19 cellular contexts compared by ENCODE assay signal in the genomic region with DNA sequence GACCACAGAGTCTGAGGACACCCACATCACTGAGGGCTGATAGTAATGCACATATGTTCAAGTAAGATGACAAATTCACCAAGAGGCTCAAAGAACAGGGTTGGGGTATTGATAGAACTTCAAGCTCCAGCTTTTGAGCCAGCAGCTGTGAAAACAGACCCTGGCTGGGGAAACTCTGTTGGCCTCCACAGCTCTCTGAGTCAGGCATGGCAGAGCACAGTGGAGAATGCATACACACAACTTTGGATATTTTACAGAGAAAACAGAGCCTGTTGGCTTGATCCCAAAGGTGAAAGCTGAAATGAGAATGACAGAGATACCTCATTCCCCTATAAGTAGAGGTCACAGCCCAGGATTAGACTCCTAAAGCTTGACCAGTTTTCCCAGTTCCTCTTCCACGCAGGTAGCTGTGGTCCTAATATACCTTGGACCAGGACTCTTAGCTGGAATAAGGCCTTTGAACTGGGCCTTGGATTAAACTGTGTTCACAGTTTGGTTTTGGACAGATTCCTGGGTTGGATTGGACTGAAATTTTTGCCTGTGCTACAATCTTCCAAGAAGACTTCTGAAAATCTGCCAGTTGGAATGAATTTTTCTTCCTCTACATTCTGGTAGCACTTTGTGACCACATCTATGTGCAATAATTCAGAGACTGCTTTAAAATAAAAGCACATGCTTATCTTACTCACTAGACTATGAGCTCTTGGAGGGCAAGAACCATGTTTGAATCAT.
A peak's percentile ranks its signal among the peaks of the same experiment; 100 is the strongest.
DNase-seq lines count a peak whose midpoint lies in the region; ATAC-seq, FAIRE-seq and TF ChIP-seq lines count a peak whose summit lies in the region.
"Had no signal": no experiment of that assay in that cellular context is flagged by ENCODE, and none has a peak within 500 bp of the region (broad histone marks: within the 10 kb centered on the region; RNA-seq: fewer than 3 reads in every experiment).

No MANE protein-coding gene starts in this region.

- DNase-seq in AG08396 (ENCODE audit: low spot score) = peak; percentile 30
- DNase-seq in adipocyte (ENCODE audit: low read depth) = peak; percentile 41
- DNase-seq in fibroblast of the aortic adventitia (ENCODE audit: low read depth) = peak; percentile 96
- DNase-seq in sciatic nerve (ENCODE audit: low spot score) = no peak
- no peak for DNase-seq in stimulated activated CD4-positive, alpha-beta T cell treated with anti-CD3 and anti-CD28 coated beads, Interleukin-2, amount 100 ng/mL, for 48 hours
- no peak for DNase-seq in kidney
- DNase-seq in kidney tubule cell (ENCODE audit: low spot score) = no peak
- DNase-seq: ACHN; activated CD4-positive, CD25-positive, alpha-beta regulatory T cell treated with anti-CD3 and anti-CD28 coated beads, Interleukin-2, amount 50 U/mL, for 72 hours; activated effector memory CD4-positive, alpha-beta T cell treated with anti-CD3 and anti-CD28 coated beads, Interleukin-2, amount 50 U/mL, for 16 hours; amygdala; glutamatergic neuron; NCI-H2081; NCI-H69; stimulated activated CD4-positive, alpha-beta T cell treated with anti-CD3 and anti-CD28 coated beads, Interleukin-15, amount 100 ng/mL, for 24 hours; stimulated activated naive CD4-positive, alpha-beta T cell treated with Interleukin-2 at 50 U/mL for 16 hours; T-helper 9 cell had no signal

- no peaks in the 10 kb centered on the region for H3K9me3 ChIP-seq in adipocyte (ENCODE audit: control insufficient read depth, low read length)
- no peaks in the 10 kb centered on the region for H3K9me3 ChIP-seq in kidney (ENCODE audit: control insufficient read depth in 1 of 2, low read length in 2 of 2)

- FAIRE-seq in kidney (lab: Jason Lieb, UNC) = no peak
- FAIRE-seq: GM12891 had no signal

- H3K27me3 ChIP-seq in adipocyte (replicated peaks; ENCODE audit: control insufficient read depth, insufficient read depth, low read length) = no peaks in the 10 kb centered on the region

- H3K27ac ChIP-seq in kidney (ENCODE audit: low read depth in 2 of 2, low read length in 2 of 2) = no peak overlapping the region

- H3K36me3 ChIP-seq in adipocyte (ENCODE audit: control insufficient read depth, insufficient read depth, low read length, severe bottlenecking) (no peaks in the 10 kb centered on the region), kidney (ENCODE audit: control insufficient read depth in 1 of 2, insufficient read depth in 2 of 2, low read length in 2 of 2) (no peaks in the 10 kb centered on the region)

- H3K4me1 ChIP-seq in adipocyte (ENCODE audit: control insufficient read depth, insufficient read depth, low read length) (peaks cover 41% of the 10 kb centered on the region), kidney (ENCODE audit: control insufficient read depth in 1 of 2, insufficient read depth in 1 of 2, low read depth in 1 of 2, low read length in 2 of 2) (peaks cover 0 to 2% of the 10 kb centered on the region in 2 donors)

- H3K9ac ChIP-seq in adipocyte (ENCODE audit: low read length) (no peak overlapping the region), kidney (ENCODE audit: low read length in 2 of 2) (no peak overlapping the region)

- H3K4me3 ChIP-seq in adipocyte (ENCODE audit: low read length) (no peak overlapping the region), fibroblast of the aortic adventitia (ENCODE audit: low read depth, low read length) (no peak overlapping the region), kidney (ENCODE audit: low read length in 2 of 2) (no peak overlapping the region)

- peak; percentile 65 for ATAC-seq in sciatic nerve
- ATAC-seq in GM21528 (IDR thresholded peaks at IDR 0.05; ENCODE audit: low FRiP score, unreplicated experiment) = no peak

- TF ChIP-seq CTCF in fibroblast of the aortic adventitia (IDR thresholded peaks at IDR 0.05; ENCODE audit: insufficient read depth, low read length) (no peak), kidney (IDR thresholded peaks at IDR 0.05; ENCODE audit: borderline replicate concordance, extremely low read depth, insufficient read depth) (no peak)

- intact Hi-C loops in sciatic nerve (cut with DNase I) = no loop called here
- intact Hi-C loops in kidney (cut with DNase I) = no loop called here

Comparison
In these comparisons a context has a peak if more than half of its experiments do, and no peak if none do; other contexts are left out.
1. DNase-seq: peak in AG08396 (single experiment), adipocyte (single experiment) and fibroblast of the aortic adventitia (single experiment); none in sciatic nerve (single experiment), stimulated activated CD4-positive, alpha-beta T cell treated with anti-CD3 and anti-CD28 coated beads, Interleukin-2, amount 100 ng/mL, for 48 hours (0 of 2), kidney (single experiment) and kidney tubule cell (single experiment).